ENCODE assay signal across 14 cellular contexts in genomic region chr4:102438396-102438795, GRCh38.
A peak's percentile ranks its signal among the peaks of the same experiment; 100 is the strongest.
DNase-seq lines count a peak whose midpoint lies in the region; ATAC-seq and TF ChIP-seq lines count a peak whose summit lies in the region.
"Had no signal": no experiment of that assay in that cellular context is flagged by ENCODE, and none has a peak within 500 bp of the region (broad histone marks: within the 10 kb centered on the region; RNA-seq: fewer than 3 reads in every experiment).

No MANE protein-coding gene starts in this region.

- H3K27ac ChIP-seq in left ventricle myocardium inferior (replicated peaks) (peak overlapping the region; percentile 56), right atrium auricular region (peak overlapping the region in 1 of 2 donors; percentile 51), left lung (peak overlapping the region; percentile 60 to 67), uterus (peak overlapping the region; percentile 78 to 91), gastroesophageal sphincter (peak overlapping the region in 2 of 4 donors; percentile 3 to 54), body of pancreas (peak overlapping the region in 1 of 4 donors; percentile 6)
- H3K27ac ChIP-seq: upper lobe of right lung had no signal

- TF ChIP-seq EP300 in gastroesophageal sphincter (IDR thresholded peaks at IDR 0.05) = no peak

- TF ChIP-seq POLR2A in uterus (IDR thresholded peaks at IDR 0.05) = no peak
- no peak for TF ChIP-seq POLR2A in gastroesophageal sphincter (IDR thresholded peaks at IDR 0.05)
- TF ChIP-seq POLR2A in body of pancreas (IDR thresholded peaks at IDR 0.05) = no peak

- H3K27me3 ChIP-seq in left ventricle myocardium inferior (ENCODE audit: low read depth) = no peaks in the 10 kb centered on the region
- H3K27me3 ChIP-seq in right atrium auricular region = no peaks in the 10 kb centered on the region
- H3K27me3 ChIP-seq in left lung = no peaks in the 10 kb centered on the region
- no peaks in the 10 kb centered on the region for H3K27me3 ChIP-seq in uterus
- no peaks in the 10 kb centered on the region for H3K27me3 ChIP-seq in gastroesophageal sphincter
- no peaks in the 10 kb centered on the region for H3K27me3 ChIP-seq in body of pancreas
- H3K27me3 ChIP-seq: upper lobe of right lung had no signal

- H3K4me3 ChIP-seq in left ventricle myocardium inferior (no peak overlapping the region), right atrium auricular region (no peak overlapping the region), left lung (no peak overlapping the region), uterus (no peak overlapping the region), gastroesophageal sphincter (no peak overlapping the region), body of pancreas (no peak overlapping the region)
- H3K4me3 ChIP-seq: HAP-1, upper lobe of right lung had no signal

- intact Hi-C loops in left ventricle myocardium inferior (cut with micrococcal nuclease) (no loop called here), left lung (cut with DNase I) (no loop called here), uterus (cut with DNase I; ENCODE audit: low total_unique reads) (no loop called here), body of pancreas (cut with DNase I) (no loop called here)

- H3K4me1 ChIP-seq in left ventricle myocardium inferior = peaks cover 22% of the 10 kb centered on the region
- peaks cover 0 to 17% of the 10 kb centered on the region in 2 donors for H3K4me1 ChIP-seq in right atrium auricular region
- peaks cover 4 to 21% of the 10 kb centered on the region in 2 donors for H3K4me1 ChIP-seq in left lung
- peaks cover 0 to 4% of the 10 kb centered on the region in 2 donors for H3K4me1 ChIP-seq in uterus
- peaks cover 0 to 20% (median 0%) of the 10 kb centered on the region in 3 donors for H3K4me1 ChIP-seq in gastroesophageal sphincter
- peaks cover 29% of the 10 kb centered on the region for H3K4me1 ChIP-seq in body of pancreas

- H3K36me3 ChIP-seq in left ventricle myocardium inferior (no peaks in the 10 kb centered on the region), right atrium auricular region (no peaks in the 10 kb centered on the region), left lung (no peaks in the 10 kb centered on the region), uterus (no peaks in the 10 kb centered on the region), gastroesophageal sphincter (no peaks in the 10 kb centered on the region), body of pancreas (replicated peaks in 1 of 2; ENCODE audit: insufficient read depth in 1 of 2, low read depth in 2 of 2) (no peaks in the 10 kb centered on the region)
- H3K36me3 ChIP-seq: HAP-1, upper lobe of right lung had no signal

- DNase-seq in left ventricle myocardium inferior (no peak), right atrium auricular region (ENCODE audit: low spot score) (no peak), astrocyte of the hippocampus (ENCODE audit: low read depth, low spot score) (peak; percentile 36), left lung (no peak), uterus (no peak), body of pancreas (no peak)
- no peak for DNase-seq in stimulated activated CD4-positive, alpha-beta T cell treated with anti-CD3 and anti-CD28 coated beads, Interleukin-4, amount 100 ng/mL, for 24 hours
- DNase-seq: activated T-cell treated with anti-CD3 and anti-CD28 coated beads for 4 hours, anterior cingulate cortex, DMS 273 treated with DMSO at 0.1 percent for 48 hours, NCI-H82, upper lobe of right lung had no signal

- TF ChIP-seq CTCF in left ventricle myocardium inferior (IDR thresholded peaks at IDR 0.05; ENCODE audit: borderline replicate concordance) (no peak), right atrium auricular region (IDR thresholded peaks at IDR 0.05) (no peak), left lung (IDR thresholded peaks at IDR 0.05) (no peak), uterus (IDR thresholded peaks at IDR 0.05) (no peak), gastroesophageal sphincter (IDR thresholded peaks at IDR 0.05) (no peak), body of pancreas (IDR thresholded peaks at IDR 0.05) (no peak)

- ATAC-seq in left lung = no peak
- ATAC-seq in gastroesophageal sphincter = no peak
- ATAC-seq in body of pancreas = no peak

- H3K9me3 ChIP-seq in left ventricle myocardium inferior (replicated peaks) = no peaks in the 10 kb centered on the region
- H3K9me3 ChIP-seq in right atrium auricular region = no peaks in the 10 kb centered on the region
- H3K9me3 ChIP-seq in left lung = peaks cover 0 to 2% of the 10 kb centered on the region in 2 donors
- no peaks in the 10 kb centered on the region for H3K9me3 ChIP-seq in uterus
- H3K9me3 ChIP-seq in gastroesophageal sphincter = no peaks in the 10 kb centered on the region
- H3K9me3 ChIP-seq in body of pancreas = no peaks in the 10 kb centered on the region
- H3K9me3 ChIP-seq: HAP-1, upper lobe of right lung had no signal

- WGBS in gastroesophageal sphincter (ENCODE audit: low coverage in 1 of 2), 2 donors = 80 to 100% methylated on average over 1 to 2 of the region's 3 CpGs
- 71 to 78% methylated on average over 3 of the region's 3 CpGs for WGBS in body of pancreas, 2 donors
